Comparison of ENCODE assay signal across 16 cellular contexts in genomic region chr15:70698412-70698811, GRCh38.
DNase-seq lines count a peak whose midpoint lies in the region; ATAC-seq and TF ChIP-seq lines count a peak whose summit lies in the region.
"Had no signal": no experiment of that assay in that cellular context is flagged by ENCODE, and none has a peak within 500 bp of the region (broad histone marks: within the 10 kb centered on the region; RNA-seq: fewer than 3 reads in every experiment).

No MANE protein-coding gene starts in this region.

- no peak for DNase-seq in HCT116 (ENCODE audit: low read depth, low spot score)
- DNase-seq in adipocyte (ENCODE audit: low read depth), result no peak
- no peak for DNase-seq in lower lobe of right lung
- no peak for DNase-seq in neuronal stem cell (ENCODE audit: low spot score)
- DNase-seq in NCI-H69 (lab: John Stamatoyannopoulos, UW), result no peak
- no peak for DNase-seq in NOMO-1 treated with DMSO at 0.1 percent for 48 hours (lab: John Stamatoyannopoulos, UW; ENCODE audit: unreplicated experiment)
- DNase-seq: activated CD4-positive, alpha-beta T cell treated with anti-CD3 and anti-CD28 coated beads for 36 hours; activated naive CD4-positive, alpha-beta T cell; cortex of kidney; NCI-H2029 treated with DMSO at 0.1 percent for 48 hours; NCI-H510A treated with DMSO at 0.1 percent for 48 hours; OCI-M1; T1000 had no signal

- intact Hi-C loops in HCT116 (cut with micrococcal nuclease), result no loop called here
- intact Hi-C loops in lower lobe of right lung (cut with DNase I), result no loop called here

- no peaks in the 10 kb centered on the region for H3K79me1 ChIP-seq in neuronal stem cell (ENCODE audit: low read depth, low read length)

- TF ChIP-seq CTCF in HCT116 (IDR thresholded peaks at IDR 0.05 in 2 of 3, conservative IDR thresholded peaks at IDR 0.05 in 1 of 3; ENCODE audit: borderline replicate concordance in 1 of 3, insufficient read depth in 1 of 3, low read depth in 2 of 3, low read length in 2 of 3) (no peak), lower lobe of right lung (IDR thresholded peaks at IDR 0.05) (no peak)

- H2AK5ac ChIP-seq in neuronal stem cell (ENCODE audit: low read depth, low read length), result no peak overlapping the region

- CTCF ChIA-PET in HCT116 (lab: Charles Lee), result no interaction called here

- H2AFZ ChIP-seq in HCT116 (ENCODE audit: low read depth, low read length, poor library complexity, severe bottlenecking), result no peak overlapping the region
- H2AFZ ChIP-seq in neuronal stem cell (ENCODE audit: low read length), result no peak overlapping the region

- no peaks in the 10 kb centered on the region for H3K9me2 ChIP-seq in HCT116 (ENCODE audit: insufficient read depth)

- H3K27me3 ChIP-seq in HCT116 (ENCODE audit: insufficient read depth, low read length), result no peaks in the 10 kb centered on the region
- H3K27me3 ChIP-seq in adipocyte (replicated peaks; ENCODE audit: control insufficient read depth, insufficient read depth, low read length), result no peaks in the 10 kb centered on the region
- H3K27me3 ChIP-seq in lower lobe of right lung (ENCODE audit: low read depth), result no peaks in the 10 kb centered on the region
- H3K27me3 ChIP-seq in subcutaneous abdominal adipose tissue (ENCODE audit: control insufficient read depth in 5 of 5, insufficient read depth in 4 of 5, low read length in 5 of 5), result no peaks in the 10 kb centered on the region
- no peaks in the 10 kb centered on the region for H3K27me3 ChIP-seq in neuronal stem cell (ENCODE audit: control insufficient read depth in 3 of 3, insufficient read depth in 3 of 3, low read depth in 1 of 3, low read length in 3 of 3)

- no peak overlapping the region for H2BK5ac ChIP-seq in neuronal stem cell (ENCODE audit: low read length)

- POLR2A ChIA-PET in HCT116 (lab: Charles Lee), result no interaction called here

- no peak overlapping the region for H2BK12ac ChIP-seq in neuronal stem cell (ENCODE audit: low read length)

- no peak overlapping the region for H3K14ac ChIP-seq in neuronal stem cell (ENCODE audit: low read length)

- H3K23ac ChIP-seq in neuronal stem cell (ENCODE audit: low read depth, low read length, poor library complexity), result no peak overlapping the region

- no peaks in the 10 kb centered on the region for H4K20me1 ChIP-seq in HCT116 (ENCODE audit: insufficient read depth)

- peaks cover 3% of the 10 kb centered on the region; the same call in 1 of the 2 replicates for H3K79me2 ChIP-seq in HCT116 (ENCODE audit: insufficient read depth, low read length)

- H3K4me2 ChIP-seq in HCT116 (ENCODE audit: low read length), result peak overlapping the region; percentile 33
- no peak overlapping the region for H3K4me2 ChIP-seq in neuronal stem cell (ENCODE audit: insufficient read depth, low read length, poor library complexity, severe bottlenecking)

- no peak overlapping the region for H3K18ac ChIP-seq in neuronal stem cell (ENCODE audit: low read length)

- ATAC-seq in HCT116 (no peak), lower lobe of right lung (no peak), HG03354 (IDR thresholded peaks at IDR 0.05; ENCODE audit: poor library complexity, severe bottlenecking, unreplicated experiment) (no peak)
- ATAC-seq: activated CD4-positive, alpha-beta T cell treated with anti-CD3 and anti-CD28 coated beads for 36 hours; GM12878 had no signal

- TF ChIP-seq POLR2A in HCT116 (IDR thresholded peaks at IDR 0.05; ENCODE audit: borderline replicate concordance, extremely low read depth, insufficient read depth, insufficient read length), result no peak

- H4K91ac ChIP-seq in neuronal stem cell (ENCODE audit: low read depth, low read length, poor library complexity), result no peak overlapping the region

- H3K36me3 ChIP-seq in HCT116 (ENCODE audit: control insufficient read depth in 1 of 2, insufficient read depth in 2 of 2, low read length in 2 of 2) (no peaks in the 10 kb centered on the region), adipocyte (ENCODE audit: control insufficient read depth, insufficient read depth, low read length, severe bottlenecking) (peaks cover 33% of the 10 kb centered on the region), lower lobe of right lung (no peaks in the 10 kb centered on the region), subcutaneous abdominal adipose tissue (ENCODE audit: control insufficient read depth in 5 of 5, insufficient read depth in 5 of 5, low read length in 5 of 5) (peaks cover 0 to 5% (median 0%) of the 10 kb centered on the region in 5 donors), neuronal stem cell (replicated peaks in 1 of 2; ENCODE audit: control insufficient read depth in 2 of 2, insufficient read depth in 2 of 2, low read length in 2 of 2) (no peaks in the 10 kb centered on the region)

- no TSS peak for BruUV-seq in HCT116 (replicated peaks; lab: Mats Ljungman, UMichigan)

- RAD21 ChIA-PET in HCT116 (lab: Charles Lee; ENCODE audit: low non-redundant PET in 1 of 2, low total read pairs in 2 of 2, uncharacterized antibody in 2 of 2, unreplicated experiment in 2 of 2), result no interaction called here

- no peak overlapping the region for H4K8ac ChIP-seq in neuronal stem cell (ENCODE audit: low read depth, low read length)

- H2BK15ac ChIP-seq in neuronal stem cell (ENCODE audit: low read length), result no peak overlapping the region

- peaks cover 11 to 42% of the 10 kb centered on the region in 2 experiments; a peak in 3 of 4 replicates for H3K4me1 ChIP-seq in HCT116 (ENCODE audit: control insufficient read depth in 1 of 2, insufficient read depth in 2 of 2, low read length in 2 of 2)
- H3K4me1 ChIP-seq in adipocyte (ENCODE audit: control insufficient read depth, insufficient read depth, low read length), result peaks cover 66% of the 10 kb centered on the region
- H3K4me1 ChIP-seq in lower lobe of right lung, result peaks cover 15% of the 10 kb centered on the region
- H3K4me1 ChIP-seq in subcutaneous abdominal adipose tissue (ENCODE audit: control insufficient read depth in 5 of 5, insufficient read depth in 5 of 5, low read length in 5 of 5), result peaks cover 0 to 48% (median 42%) of the 10 kb centered on the region in 5 donors
- peaks cover 8 to 16% of the 10 kb centered on the region in 2 donors for H3K4me1 ChIP-seq in neuronal stem cell (ENCODE audit: control insufficient read depth in 2 of 2, insufficient read depth in 1 of 2, low read depth in 1 of 2, low read length in 2 of 2)

- H3K27ac ChIP-seq in HCT116 (ENCODE audit: low read depth, low read length), result no peak overlapping the region
- H3K27ac ChIP-seq in lower lobe of right lung, result peak overlapping the region; percentile 1
- peak overlapping the region; percentile 63 for H3K27ac ChIP-seq in subcutaneous abdominal adipose tissue (ENCODE audit: low read depth, low read length)
- H3K27ac ChIP-seq in neuronal stem cell (replicated peaks; ENCODE audit: low read length), result no peak overlapping the region

- TF ChIP-seq RAD21 in HCT116 (IDR thresholded peaks at IDR 0.05; ENCODE audit: low read depth), result no peak

- H2BK120ac ChIP-seq in neuronal stem cell (ENCODE audit: low read depth, low read length), result no peak overlapping the region

- H3K9me3 ChIP-seq in HCT116 (ENCODE audit: control insufficient read depth in 1 of 2, insufficient read depth in 1 of 2, low read depth in 1 of 2, low read length in 2 of 2) (no peaks in the 10 kb centered on the region), adipocyte (ENCODE audit: control insufficient read depth, low read length) (no peaks in the 10 kb centered on the region), lower lobe of right lung (no peaks in the 10 kb centered on the region), subcutaneous abdominal adipose tissue (ENCODE audit: control insufficient read depth in 5 of 5, low read length in 5 of 5) (no peaks in the 10 kb centered on the region), neuronal stem cell (replicated peaks in 1 of 2; ENCODE audit: control insufficient read depth in 2 of 2, insufficient read depth in 1 of 2, low read depth in 1 of 2, low read length in 2 of 2) (no peaks in the 10 kb centered on the region)

- H3K9ac ChIP-seq in HCT116 (ENCODE audit: low read length), result no peak overlapping the region
- H3K9ac ChIP-seq in adipocyte (ENCODE audit: low read length), result peak overlapping the region; percentile 50
- H3K9ac ChIP-seq in subcutaneous abdominal adipose tissue (ENCODE audit: low read length in 5 of 5), result peak overlapping the region in 2 of 5 donors; percentile 30 to 34
- no peak overlapping the region for H3K9ac ChIP-seq in neuronal stem cell (ENCODE audit: low read depth, low read length, poor library complexity)

- H3K4me3 ChIP-seq in HCT116 (replicated peaks in 1 of 2; ENCODE audit: low read depth in 1 of 2, low read length in 2 of 2) (no peak overlapping the region), adipocyte (ENCODE audit: low read length) (no peak overlapping the region), lower lobe of right lung (no peak overlapping the region), subcutaneous abdominal adipose tissue (ENCODE audit: low read depth in 1 of 5, low read length in 5 of 5) (peak overlapping the region in 1 of 5 donors; percentile 13), neuronal stem cell (ENCODE audit: low read length in 2 of 2) (no peak overlapping the region)
- H3K4me3 ChIP-seq: GM12878 had no signal

- no peak overlapping the region for H3K4ac ChIP-seq in neuronal stem cell (ENCODE audit: low read length)

TF ChIP-seq in HCT116, 20 proteins besides CTCF, POLR2A, EP300 and RAD21:
- TF ChIP-seq EZH2 (IDR thresholded peaks at IDR 0.05), result no peak

Comparison
In these comparisons a context has a peak if more than half of its experiments do, and no peak if none do; other contexts are left out.
1. H3K27ac ChIP-seq: peak in lower lobe of right lung (single experiment) and subcutaneous abdominal adipose tissue (single experiment); none in HCT116 (single experiment) and neuronal stem cell (single experiment).